In genomic region chr10:13338337-13339128, GRCh38 we compare ENCODE assay signal across 1 cellular context.
TF ChIP-seq lines count a peak whose summit lies in the region.

No MANE protein-coding gene starts in this region.

TF ChIP-seq in GM23338, 12 proteins besides CTCF, POLR2A, EP300 and RAD21 (continued from another document):
- TF ChIP-seq ZNF462 (CRISPR knock-in tag; IDR thresholded peaks at IDR 0.05), result no peak
- TF ChIP-seq, protein P1, sequence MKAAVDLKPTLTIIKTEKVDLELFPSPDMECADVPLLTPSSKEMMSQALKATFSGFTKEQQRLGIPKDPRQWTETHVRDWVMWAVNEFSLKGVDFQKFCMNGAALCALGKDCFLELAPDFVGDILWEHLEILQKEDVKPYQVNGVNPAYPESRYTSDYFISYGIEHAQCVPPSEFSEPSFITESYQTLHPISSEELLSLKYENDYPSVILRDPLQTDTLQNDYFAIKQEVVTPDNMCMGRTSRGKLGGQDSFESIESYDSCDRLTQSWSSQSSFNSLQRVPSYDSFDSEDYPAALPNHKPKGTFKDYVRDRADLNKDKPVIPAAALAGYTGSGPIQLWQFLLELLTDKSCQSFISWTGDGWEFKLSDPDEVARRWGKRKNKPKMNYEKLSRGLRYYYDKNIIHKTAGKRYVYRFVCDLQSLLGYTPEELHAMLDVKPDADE (IDR thresholded peaks at IDR 0.05), result no peak
- TF ChIP-seq REST (IDR thresholded peaks at IDR 0.05; ENCODE audit: unreplicated experiment), result no peak
